1 cellular context compared by ENCODE assay signal in genomic region chr3:124586126-124587052, GRCh38.
TF ChIP-seq lines count a peak whose summit lies in the region.

No MANE protein-coding gene starts in this region.

TF ChIP-seq in HepG2, 621 proteins besides CTCF, POLR2A, EP300 and RAD21 (continued from another document):
- no peak for TF ChIP-seq ARID5B (CRISPR knock-in tag; IDR thresholded peaks at IDR 0.05)
- TF ChIP-seq MXD4 (CRISPR knock-in tag; IDR thresholded peaks at IDR 0.05): no peak
- no peak for TF ChIP-seq SATB2 (CRISPR knock-in tag; IDR thresholded peaks at IDR 0.05)
- no peak for TF ChIP-seq ZNF484 (CRISPR knock-in tag; IDR thresholded peaks at IDR 0.05; ENCODE audit: borderline replicate concordance, low read depth)
- TF ChIP-seq ZNF781 (CRISPR knock-in tag; IDR thresholded peaks at IDR 0.05; ENCODE audit: borderline replicate concordance, not compliant biosample characterization): peak; percentile 29
- TF ChIP-seq ZBTB26 (CRISPR knock-in tag; IDR thresholded peaks at IDR 0.05; ENCODE audit: borderline replicate concordance): no peak
- peak; percentile 15; the same call in 1 of the 2 replicates for TF ChIP-seq ZNF350 (CRISPR knock-in tag; IDR thresholded peaks at IDR 0.05; ENCODE audit: borderline replicate concordance, low read depth)
- peak; percentile 42; the same call in 1 of the 2 replicates for TF ChIP-seq ZNF605 (CRISPR knock-in tag; IDR thresholded peaks at IDR 0.05)
- no peak for TF ChIP-seq PHF5A (CRISPR knock-in tag; IDR thresholded peaks at IDR 0.05; ENCODE audit: low read depth, unreplicated experiment)
- TF ChIP-seq NCOA1 (CRISPR knock-in tag; IDR thresholded peaks at IDR 0.05): no peak
- TF ChIP-seq, protein P1, sequence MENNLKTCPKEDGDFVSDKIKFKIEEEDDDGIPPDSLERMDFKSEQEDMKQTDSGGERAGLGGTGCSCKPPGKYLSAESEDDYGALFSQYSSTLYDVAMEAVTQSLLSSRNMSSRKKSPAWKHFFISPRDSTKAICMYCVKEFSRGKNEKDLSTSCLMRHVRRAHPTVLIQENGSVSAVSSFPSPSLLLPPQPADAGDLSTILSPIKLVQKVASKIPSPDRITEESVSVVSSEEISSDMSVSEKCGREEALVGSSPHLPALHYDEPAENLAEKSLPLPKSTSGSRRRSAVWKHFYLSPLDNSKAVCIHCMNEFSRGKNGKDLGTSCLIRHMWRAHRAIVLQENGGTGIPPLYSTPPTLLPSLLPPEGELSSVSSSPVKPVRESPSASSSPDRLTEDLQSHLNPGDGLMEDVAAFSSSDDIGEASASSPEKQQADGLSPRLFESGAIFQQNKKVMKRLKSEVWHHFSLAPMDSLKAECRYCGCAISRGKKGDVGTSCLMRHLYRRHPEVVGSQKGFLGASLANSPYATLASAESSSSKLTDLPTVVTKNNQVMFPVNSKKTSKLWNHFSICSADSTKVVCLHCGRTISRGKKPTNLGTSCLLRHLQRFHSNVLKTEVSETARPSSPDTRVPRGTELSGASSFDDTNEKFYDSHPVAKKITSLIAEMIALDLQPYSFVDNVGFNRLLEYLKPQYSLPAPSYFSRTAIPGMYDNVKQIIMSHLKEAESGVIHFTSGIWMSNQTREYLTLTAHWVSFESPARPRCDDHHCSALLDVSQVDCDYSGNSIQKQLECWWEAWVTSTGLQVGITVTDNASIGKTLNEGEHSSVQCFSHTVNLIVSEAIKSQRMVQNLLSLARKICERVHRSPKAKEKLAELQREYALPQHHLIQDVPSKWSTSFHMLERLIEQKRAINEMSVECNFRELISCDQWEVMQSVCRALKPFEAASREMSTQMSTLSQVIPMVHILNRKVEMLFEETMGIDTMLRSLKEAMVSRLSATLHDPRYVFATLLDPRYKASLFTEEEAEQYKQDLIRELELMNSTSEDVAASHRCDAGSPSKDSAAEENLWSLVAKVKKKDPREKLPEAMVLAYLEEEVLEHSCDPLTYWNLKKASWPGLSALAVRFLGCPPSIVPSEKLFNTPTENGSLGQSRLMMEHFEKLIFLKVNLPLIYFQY (CRISPR knock-in tag; IDR thresholded peaks at IDR 0.05; ENCODE audit: borderline replicate concordance): no peak
- TF ChIP-seq ZNF441 (CRISPR knock-in tag; IDR thresholded peaks at IDR 0.05; ENCODE audit: borderline replicate concordance): no peak
- TF ChIP-seq HNF4A (CRISPR knock-in tag; IDR thresholded peaks at IDR 0.05): peak; percentile 63; the same call in 1 of the 2 replicates
- TF ChIP-seq KLF16 (CRISPR knock-in tag; IDR thresholded peaks at IDR 0.05): no peak
- no peak for TF ChIP-seq POGK (CRISPR knock-in tag; conservative IDR thresholded peaks at IDR 0.05)
- TF ChIP-seq, protein P2, sequence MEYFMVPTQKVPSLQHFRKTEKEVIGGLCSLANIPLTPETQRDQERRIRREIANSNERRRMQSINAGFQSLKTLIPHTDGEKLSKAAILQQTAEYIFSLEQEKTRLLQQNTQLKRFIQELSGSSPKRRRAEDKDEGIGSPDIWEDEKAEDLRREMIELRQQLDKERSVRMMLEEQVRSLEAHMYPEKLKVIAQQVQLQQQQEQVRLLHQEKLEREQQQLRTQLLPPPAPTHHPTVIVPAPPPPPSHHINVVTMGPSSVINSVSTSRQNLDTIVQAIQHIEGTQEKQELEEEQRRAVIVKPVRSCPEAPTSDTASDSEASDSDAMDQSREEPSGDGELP (IDR thresholded peaks at IDR 0.05; ENCODE audit: borderline replicate concordance, low read depth): no peak
- peak; percentile 52; the same call in 1 of the 2 replicates for TF ChIP-seq ZFY (CRISPR knock-in tag; IDR thresholded peaks at IDR 0.05)
- TF ChIP-seq ZFX (CRISPR knock-in tag; IDR thresholded peaks at IDR 0.05; ENCODE audit: low read depth): peak; percentile 34; the same call in 1 of the 2 replicates
- peak; percentile 7 for TF ChIP-seq ASH2L (IDR thresholded peaks at IDR 0.05; ENCODE audit: insufficient read length, low read depth, low read length)
- no peak for TF ChIP-seq LBX2 (CRISPR knock-in tag; IDR thresholded peaks at IDR 0.05; ENCODE audit: borderline replicate concordance)
- TF ChIP-seq RAD51 (IDR thresholded peaks at IDR 0.05; ENCODE audit: borderline replicate concordance): no peak
- TF ChIP-seq ZSCAN22 (CRISPR knock-in tag; IDR thresholded peaks at IDR 0.05): no peak
- TF ChIP-seq TBX2 (CRISPR knock-in tag; IDR thresholded peaks at IDR 0.05; ENCODE audit: borderline replicate concordance): no peak
- peak; percentile 33; the same call in 1 of the 2 replicates for TF ChIP-seq ZNF430 (CRISPR knock-in tag; IDR thresholded peaks at IDR 0.05)
- TF ChIP-seq, protein P3, sequence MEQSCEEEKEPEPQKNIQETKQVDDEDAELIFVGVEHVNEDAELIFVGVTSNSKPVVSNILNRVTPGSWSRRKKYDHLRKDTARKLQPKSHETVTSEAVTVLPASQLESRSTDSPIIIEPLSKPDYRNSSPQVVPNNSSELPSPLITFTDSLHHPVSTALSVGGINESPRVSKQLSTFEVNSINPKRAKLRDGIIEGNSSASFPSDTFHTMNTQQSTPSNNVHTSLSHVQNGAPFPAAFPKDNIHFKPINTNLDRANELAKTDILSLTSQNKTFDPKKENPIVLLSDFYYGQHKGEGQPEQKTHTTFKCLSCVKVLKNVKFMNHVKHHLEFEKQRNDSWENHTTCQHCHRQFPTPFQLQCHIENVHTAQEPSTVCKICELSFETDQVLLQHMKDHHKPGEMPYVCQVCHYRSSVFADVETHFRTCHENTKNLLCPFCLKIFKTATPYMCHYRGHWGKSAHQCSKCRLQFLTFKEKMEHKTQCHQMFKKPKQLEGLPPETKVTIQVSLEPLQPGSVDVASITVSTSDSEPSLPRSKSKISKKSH (CRISPR knock-in tag; IDR thresholded peaks at IDR 0.05; ENCODE audit: borderline replicate concordance): 0 out of 2 replicates have a peak, but pooled peaks have one; percentile 31
- TF ChIP-seq, protein P4, sequence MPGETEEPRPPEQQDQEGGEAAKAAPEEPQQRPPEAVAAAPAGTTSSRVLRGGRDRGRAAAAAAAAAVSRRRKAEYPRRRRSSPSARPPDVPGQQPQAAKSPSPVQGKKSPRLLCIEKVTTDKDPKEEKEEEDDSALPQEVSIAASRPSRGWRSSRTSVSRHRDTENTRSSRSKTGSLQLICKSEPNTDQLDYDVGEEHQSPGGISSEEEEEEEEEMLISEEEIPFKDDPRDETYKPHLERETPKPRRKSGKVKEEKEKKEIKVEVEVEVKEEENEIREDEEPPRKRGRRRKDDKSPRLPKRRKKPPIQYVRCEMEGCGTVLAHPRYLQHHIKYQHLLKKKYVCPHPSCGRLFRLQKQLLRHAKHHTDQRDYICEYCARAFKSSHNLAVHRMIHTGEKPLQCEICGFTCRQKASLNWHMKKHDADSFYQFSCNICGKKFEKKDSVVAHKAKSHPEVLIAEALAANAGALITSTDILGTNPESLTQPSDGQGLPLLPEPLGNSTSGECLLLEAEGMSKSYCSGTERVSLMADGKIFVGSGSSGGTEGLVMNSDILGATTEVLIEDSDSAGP (CRISPR knock-in tag; IDR thresholded peaks at IDR 0.05; ENCODE audit: borderline replicate concordance): peak; percentile 34; the same call in 1 of the 2 replicates
- TF ChIP-seq CHD2 (IDR thresholded peaks at IDR 0.05; ENCODE audit: low read depth, low read length): no peak
- TF ChIP-seq SALL1 (CRISPR knock-in tag; IDR thresholded peaks at IDR 0.05): peak; percentile 8; the same call in 1 of the 2 replicates
- no peak for TF ChIP-seq ZBTB10 (CRISPR knock-in tag; IDR thresholded peaks at IDR 0.05; ENCODE audit: borderline replicate concordance)
- TF ChIP-seq GLI4 (CRISPR knock-in tag; IDR thresholded peaks at IDR 0.05; ENCODE audit: borderline replicate concordance): no peak
